18 cellular contexts compared by ENCODE assay signal in the genomic region with DNA sequence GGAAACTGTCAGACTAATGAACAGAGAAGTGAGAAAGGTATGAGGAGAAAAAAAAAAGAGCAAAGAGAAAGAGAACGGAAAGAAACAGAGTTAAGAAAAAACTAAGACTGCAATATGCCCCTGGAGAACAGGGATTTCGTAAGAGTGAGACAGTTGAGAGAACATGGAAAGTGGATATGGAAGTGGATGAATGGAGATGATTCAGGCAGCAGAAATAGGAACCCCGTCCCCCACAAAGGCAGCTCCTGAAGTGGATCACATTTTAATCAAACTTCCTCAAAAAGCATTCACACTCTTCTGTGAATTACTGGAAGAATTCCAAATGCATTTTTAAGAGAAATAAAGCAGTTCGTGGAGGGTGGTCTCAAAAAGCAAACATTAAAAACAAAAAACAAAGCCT.
DNase-seq lines count a peak whose midpoint lies in the region; ATAC-seq and TF ChIP-seq lines count a peak whose summit lies in the region.
"Had no signal": no experiment of that assay in that cellular context is flagged by ENCODE, and none has a peak within 500 bp of the region (broad histone marks: within the 10 kb centered on the region; RNA-seq: fewer than 3 reads in every experiment).

No MANE protein-coding gene starts in this region.

- no peaks in the 10 kb centered on the region for H3K36me3 ChIP-seq in GM23338 (ENCODE audit: insufficient read depth)
- H3K36me3 ChIP-seq: right lobe of liver, stomach had no signal

- TF ChIP-seq CTCF in GM23338 (conservative IDR thresholded peaks at IDR 0.05; ENCODE audit: low read depth in 2 of 2) (no peak), fibroblast of villous mesenchyme (IDR thresholded peaks at IDR 0.05; ENCODE audit: insufficient read depth, low read depth, low read length) (no peak)

- peaks cover 16% of the 10 kb centered on the region for H3K4me1 ChIP-seq in GM23338 (ENCODE audit: insufficient read depth)
- H3K4me1 ChIP-seq: right lobe of liver had no signal

- H3K36me3 Mint-ChIP-seq in GM23338 (ENCODE audit: low read depth) = no peaks in the 10 kb centered on the region

- H3K4me2 ChIP-seq in GM23338 = no peak overlapping the region
- H3K4me2 ChIP-seq: PC-9 had no signal

- H2AFZ ChIP-seq in GM23338 = no peak overlapping the region
- H2AFZ ChIP-seq: PC-9 had no signal

- DNase-seq in GM23338 (ENCODE audit: low spot score) (no peak), SK-MEL-5 (ENCODE audit: low read depth, low spot score) (peak; percentile 2), fibroblast of villous mesenchyme (ENCODE audit: low read depth) (peak; percentile 68), skeletal muscle cell (ENCODE audit: low read depth) (peak; percentile 71), NCI-H2107 (lab: John Stamatoyannopoulos, UW) (no peak), NCI-H187 (lab: John Stamatoyannopoulos, UW) (no peak), ecto neural progenitor cell (ENCODE audit: low spot score) (no peak), NCI-H446 treated with DMSO at 0.1 percent for 48 hours (lab: John Stamatoyannopoulos, UW) (no peak)
- DNase-seq: activated CD4-positive, alpha-beta T cell treated with anti-CD3 and anti-CD28 coated beads for 48 hours; anterior cingulate cortex; effector CD8-positive, alpha-beta T cell; glutamatergic neuron; H7; MM.1S; NCI-H226; PC-9; right lobe of liver; stomach had no signal

- peaks cover 15% of the 10 kb centered on the region for H3K4me1 Mint-ChIP-seq in GM23338

- no peak for ATAC-seq in GM23338

- H3K27me3 ChIP-seq in GM23338 (ENCODE audit: insufficient read depth) = no peaks in the 10 kb centered on the region
- H3K27me3 ChIP-seq: right lobe of liver had no signal

- H3F3A ChIP-seq in GM23338 (replicated peaks; ENCODE audit: low read depth) = no peaks in the 10 kb centered on the region; the same call in 1 of the 2 replicates

- H3K4me3 Mint-ChIP-seq in GM23338 = no peak overlapping the region

- H4K20me1 ChIP-seq in GM23338 (replicated peaks; ENCODE audit: insufficient read depth) = no peaks in the 10 kb centered on the region

- H3K4me3 ChIP-seq in GM23338 (no peak overlapping the region), fibroblast of villous mesenchyme (ENCODE audit: low read depth, low read length) (no peak overlapping the region), skeletal muscle cell (ENCODE audit: low read depth, low read length) (no peak overlapping the region)
- H3K4me3 ChIP-seq: PC-9, right lobe of liver, stomach had no signal

- in situ Hi-C loops in SK-MEL-5 (cut with HindIII; ENCODE audit: low pct_unique_long_range_greater_than_20kb, low sequenced_read_pairs) = no loop called here

- H3K9me3 Mint-ChIP-seq in GM23338 = no peaks in the 10 kb centered on the region; the same call in 2 of the 3 replicates

- H3K27ac Mint-ChIP-seq in GM23338 = peak overlapping the region; percentile 4; the same call in 1 of the 2 replicates

- no peaks in the 10 kb centered on the region for H3K79me2 ChIP-seq in GM23338 (replicated peaks; ENCODE audit: insufficient read depth)

- no peak overlapping the region for H3K27ac ChIP-seq in GM23338 (ENCODE audit: low read depth)
- H3K27ac ChIP-seq: PC-9, right lobe of liver, stomach had no signal

- H3K9me2 ChIP-seq in GM23338 (ENCODE audit: insufficient read depth) = 0 out of 2 replicates have a peak, but pooled peaks cover 3% of the 10 kb centered on the region

- peaks cover 8% of the 10 kb centered on the region for H3K27me3 Mint-ChIP-seq in GM23338 (ENCODE audit: insufficient read depth, low read depth, poor library complexity)

TF ChIP-seq in GM23338, 12 proteins besides CTCF, POLR2A, EP300 and RAD21 (continues in another document):
- TF ChIP-seq POLR2AphosphoS5 (IDR thresholded peaks at IDR 0.05; ENCODE audit: low read depth) (no peak), NANOG (IDR thresholded peaks at IDR 0.05; ENCODE audit: borderline replicate concordance) (no peak), ZNF331 (CRISPR knock-in tag; IDR thresholded peaks at IDR 0.05; ENCODE audit: low read depth) (no peak), CREB1 (CRISPR knock-in tag; IDR thresholded peaks at IDR 0.05; ENCODE audit: low read depth) (no peak), EZH2 (IDR thresholded peaks at IDR 0.05; ENCODE audit: low read depth, unreplicated experiment) (no peak), EZH2phosphoT487 (IDR thresholded peaks at IDR 0.05; ENCODE audit: unreplicated experiment) (no peak), STAT1 (IDR thresholded peaks at IDR 0.05; ENCODE audit: unreplicated experiment) (no peak), JUNB (IDR thresholded peaks at IDR 0.05; ENCODE audit: unreplicated experiment) (no peak)
- TF ChIP-seq, protein P1, sequence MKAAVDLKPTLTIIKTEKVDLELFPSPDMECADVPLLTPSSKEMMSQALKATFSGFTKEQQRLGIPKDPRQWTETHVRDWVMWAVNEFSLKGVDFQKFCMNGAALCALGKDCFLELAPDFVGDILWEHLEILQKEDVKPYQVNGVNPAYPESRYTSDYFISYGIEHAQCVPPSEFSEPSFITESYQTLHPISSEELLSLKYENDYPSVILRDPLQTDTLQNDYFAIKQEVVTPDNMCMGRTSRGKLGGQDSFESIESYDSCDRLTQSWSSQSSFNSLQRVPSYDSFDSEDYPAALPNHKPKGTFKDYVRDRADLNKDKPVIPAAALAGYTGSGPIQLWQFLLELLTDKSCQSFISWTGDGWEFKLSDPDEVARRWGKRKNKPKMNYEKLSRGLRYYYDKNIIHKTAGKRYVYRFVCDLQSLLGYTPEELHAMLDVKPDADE (IDR thresholded peaks at IDR 0.05) = no peak
- TF ChIP-seq, protein P2, sequence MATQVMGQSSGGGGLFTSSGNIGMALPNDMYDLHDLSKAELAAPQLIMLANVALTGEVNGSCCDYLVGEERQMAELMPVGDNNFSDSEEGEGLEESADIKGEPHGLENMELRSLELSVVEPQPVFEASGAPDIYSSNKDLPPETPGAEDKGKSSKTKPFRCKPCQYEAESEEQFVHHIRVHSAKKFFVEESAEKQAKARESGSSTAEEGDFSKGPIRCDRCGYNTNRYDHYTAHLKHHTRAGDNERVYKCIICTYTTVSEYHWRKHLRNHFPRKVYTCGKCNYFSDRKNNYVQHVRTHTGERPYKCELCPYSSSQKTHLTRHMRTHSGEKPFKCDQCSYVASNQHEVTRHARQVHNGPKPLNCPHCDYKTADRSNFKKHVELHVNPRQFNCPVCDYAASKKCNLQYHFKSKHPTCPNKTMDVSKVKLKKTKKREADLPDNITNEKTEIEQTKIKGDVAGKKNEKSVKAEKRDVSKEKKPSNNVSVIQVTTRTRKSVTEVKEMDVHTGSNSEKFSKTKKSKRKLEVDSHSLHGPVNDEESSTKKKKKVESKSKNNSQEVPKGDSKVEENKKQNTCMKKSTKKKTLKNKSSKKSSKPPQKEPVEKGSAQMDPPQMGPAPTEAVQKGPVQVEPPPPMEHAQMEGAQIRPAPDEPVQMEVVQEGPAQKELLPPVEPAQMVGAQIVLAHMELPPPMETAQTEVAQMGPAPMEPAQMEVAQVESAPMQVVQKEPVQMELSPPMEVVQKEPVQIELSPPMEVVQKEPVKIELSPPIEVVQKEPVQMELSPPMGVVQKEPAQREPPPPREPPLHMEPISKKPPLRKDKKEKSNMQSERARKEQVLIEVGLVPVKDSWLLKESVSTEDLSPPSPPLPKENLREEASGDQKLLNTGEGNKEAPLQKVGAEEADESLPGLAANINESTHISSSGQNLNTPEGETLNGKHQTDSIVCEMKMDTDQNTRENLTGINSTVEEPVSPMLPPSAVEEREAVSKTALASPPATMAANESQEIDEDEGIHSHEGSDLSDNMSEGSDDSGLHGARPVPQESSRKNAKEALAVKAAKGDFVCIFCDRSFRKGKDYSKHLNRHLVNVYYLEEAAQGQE (IDR thresholded peaks at IDR 0.05; ENCODE audit: unreplicated experiment) = no peak

Comparison
In these comparisons a context has a peak if more than half of its experiments do, and no peak if none do; other contexts are left out.
1. DNase-seq: peak in SK-MEL-5 (single experiment), fibroblast of villous mesenchyme (single experiment) and skeletal muscle cell (single experiment); none in GM23338 (single experiment), NCI-H2107 (single experiment), NCI-H187 (0 of 2), ecto neural progenitor cell (single experiment) and NCI-H446 treated with DMSO at 0.1 percent for 48 hours (single experiment).